Comparison of ENCODE assay signal across 8 cellular contexts in the genomic region with DNA sequence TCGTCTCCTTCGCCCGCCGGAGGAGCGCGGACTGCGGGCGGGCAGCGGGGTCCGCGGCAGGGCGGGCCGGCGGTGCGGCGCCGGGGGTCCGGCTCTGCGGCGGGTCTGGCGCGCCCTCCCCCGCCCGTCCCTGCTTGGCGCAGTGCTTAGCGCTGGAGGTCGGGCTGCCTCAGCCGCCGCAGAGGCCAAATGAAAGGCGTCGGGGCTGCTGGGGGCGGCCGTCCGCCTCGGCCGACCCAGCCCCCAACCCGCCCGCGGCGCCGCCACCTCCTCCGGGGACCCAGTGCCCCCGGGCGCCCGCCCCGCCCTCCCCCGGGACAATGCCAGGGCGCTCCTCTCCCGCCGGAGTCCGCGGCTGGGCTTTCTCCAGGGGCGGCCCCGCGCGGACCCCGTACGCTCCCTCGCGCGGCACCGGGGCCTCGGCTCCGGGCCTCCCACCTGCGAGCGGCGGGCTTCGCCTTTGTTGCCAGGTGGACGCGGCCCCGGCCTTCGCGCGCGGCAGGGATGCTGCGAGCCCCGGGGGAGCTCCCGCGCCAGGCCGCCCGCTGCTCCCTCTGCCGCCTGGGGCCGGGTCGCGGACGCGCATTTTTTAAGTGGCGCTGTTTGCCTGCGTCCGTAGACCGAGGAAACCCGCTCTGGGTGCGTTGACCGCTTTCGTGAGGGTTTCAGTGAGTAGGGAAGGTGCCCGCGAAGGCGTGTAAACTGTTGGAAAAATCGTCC. TPM values are rescaled to one million over a fixed set of nuclear protein-coding genes. Genes with fewer than 3 reads are reported as not detected.
DNase-seq lines count a peak whose midpoint lies in the region; ATAC-seq, FAIRE-seq and TF ChIP-seq lines count a peak whose summit lies in the region.

No MANE protein-coding gene starts in this region.

- H3K27me3 ChIP-seq in Peyer's patch (no peaks in the 10 kb centered on the region), pancreas (no peaks in the 10 kb centered on the region), uterus (no peaks in the 10 kb centered on the region)

- TF ChIP-seq CTCF in Peyer's patch (IDR thresholded peaks at IDR 0.05) (peak in 4 of 6 experiments; percentile 12 to 35 (median 22)), pancreas (IDR thresholded peaks at IDR 0.05) (no peak), uterus (IDR thresholded peaks at IDR 0.05) (peak in 1 of 4 experiments; percentile 23)

- peak overlapping the region; percentile 89 to 96 (median 93) for H3K4me3 ChIP-seq in Peyer's patch
- H3K4me3 ChIP-seq in pancreas = peak overlapping the region; percentile 54 to 86 (median 72)
- peak overlapping the region; percentile 56 to 89 for H3K4me3 ChIP-seq in uterus

- WGBS in pancreas, 2 donors = 0% methylated on average over 44 to 99 of the region's 99 CpGs

- ATAC-seq in HG02981 (IDR thresholded peaks at IDR 0.05; ENCODE audit: unreplicated experiment) (peak; percentile 24), Right ventricle myocardium inferior (peak; percentile 1), pancreas (peak; percentile 10 to 35 (median 16))

- peak; percentile 47 for DNase-seq in NCI-H345 (lab: John Stamatoyannopoulos, UW)
- no peak for DNase-seq in NCI-H345 treated with DMSO at 0.1 percent for 48 hours (lab: John Stamatoyannopoulos, UW; ENCODE audit: unreplicated experiment)
- peak; percentile 44 to 77 (median 73) for DNase-seq in Peyer's patch
- peak; percentile 51 for DNase-seq in activated naive CD4-positive, alpha-beta T cell treated with anti-CD3 and anti-CD28 coated beads, Interleukin-2, amount 50 U/mL, for 16 hours
- peak; percentile 75 for DNase-seq in Right ventricle myocardium inferior (ENCODE audit: missing footprints)
- DNase-seq in pancreas = peak; percentile 33 to 80 (median 54)
- DNase-seq in uterus = peak; percentile 26 to 40

- intact Hi-C loops in Right ventricle myocardium inferior (cut with DNase I) = no loop called here
- intact Hi-C loops in pancreas (cut with DNase I) = no loop called here
- intact Hi-C loops in uterus (cut with DNase I; ENCODE audit: low total_unique reads) = loop anchor here (2.0 kb wide), 1 partner anchor 67 kb away; the partner anchor contains the start of gene PRDM10

- no peak for TF ChIP-seq POLR2A in Peyer's patch (IDR thresholded peaks at IDR 0.05)
- TF ChIP-seq POLR2A in uterus (IDR thresholded peaks at IDR 0.05) = no peak

- peaks cover 0 to 8% (median 3%) of the 10 kb centered on the region in 4 donors for H3K4me1 ChIP-seq in Peyer's patch
- peaks cover 3 to 21% (median 7%) of the 10 kb centered on the region in 3 donors for H3K4me1 ChIP-seq in pancreas
- peaks cover 5 to 7% of the 10 kb centered on the region in 2 donors for H3K4me1 ChIP-seq in uterus

- H3K9me3 ChIP-seq in Peyer's patch (no peaks in the 10 kb centered on the region), pancreas (no peaks in the 10 kb centered on the region), uterus (no peaks in the 10 kb centered on the region)

- H3K27ac ChIP-seq in Peyer's patch (peak overlapping the region; percentile 88 to 97 (median 94)), pancreas (peak overlapping the region; percentile 28 to 89 (median 84)), uterus (peak overlapping the region; percentile 98)

- H3K36me3 ChIP-seq in Peyer's patch = no peaks in the 10 kb centered on the region
- no peaks in the 10 kb centered on the region for H3K36me3 ChIP-seq in pancreas
- H3K36me3 ChIP-seq in uterus = no peaks in the 10 kb centered on the region

- no peak for FAIRE-seq in pancreas (lab: Jason Lieb, UNC)

RNA-seq across cellular contexts. Expression of gene APLP2, which starts 0.6 kb away (rescaled TPM):
- total RNA-seq in Peyer's patch (100 to 1,000 TPM in 3 of 4 donors, 10 to 100 TPM in 1; 86.6 to 530 (median 347) TPM), Right ventricle myocardium inferior (285 TPM), pancreas (100 to 1,000 TPM in 3 of 6 donors, 10 to 100 TPM in 3; 64.2 to 171 (median 101) TPM), uterus (100 to 1,000 TPM; 226 to 376 (median 262) TPM)
- 100 to 1,000 TPM in 1 of 2 donors, 10 to 100 TPM in 1; 45.3 to 124 TPM for polyA plus RNA-seq in pancreas

Comparison
In these comparisons a context has a peak if more than half of its experiments do, and no peak if none do; other contexts are left out.
1. CTCF ChIP-seq: peak in Peyer's patch (4 of 6); none in pancreas (0 of 4).
2. Peak in every context shown above with its lines, with median percentiles within 50 percentile points of each other: ATAC-seq, H3K27ac ChIP-seq and H3K4me3 ChIP-seq.